ENCODE assay signal across 1 cellular context in the genomic region with DNA sequence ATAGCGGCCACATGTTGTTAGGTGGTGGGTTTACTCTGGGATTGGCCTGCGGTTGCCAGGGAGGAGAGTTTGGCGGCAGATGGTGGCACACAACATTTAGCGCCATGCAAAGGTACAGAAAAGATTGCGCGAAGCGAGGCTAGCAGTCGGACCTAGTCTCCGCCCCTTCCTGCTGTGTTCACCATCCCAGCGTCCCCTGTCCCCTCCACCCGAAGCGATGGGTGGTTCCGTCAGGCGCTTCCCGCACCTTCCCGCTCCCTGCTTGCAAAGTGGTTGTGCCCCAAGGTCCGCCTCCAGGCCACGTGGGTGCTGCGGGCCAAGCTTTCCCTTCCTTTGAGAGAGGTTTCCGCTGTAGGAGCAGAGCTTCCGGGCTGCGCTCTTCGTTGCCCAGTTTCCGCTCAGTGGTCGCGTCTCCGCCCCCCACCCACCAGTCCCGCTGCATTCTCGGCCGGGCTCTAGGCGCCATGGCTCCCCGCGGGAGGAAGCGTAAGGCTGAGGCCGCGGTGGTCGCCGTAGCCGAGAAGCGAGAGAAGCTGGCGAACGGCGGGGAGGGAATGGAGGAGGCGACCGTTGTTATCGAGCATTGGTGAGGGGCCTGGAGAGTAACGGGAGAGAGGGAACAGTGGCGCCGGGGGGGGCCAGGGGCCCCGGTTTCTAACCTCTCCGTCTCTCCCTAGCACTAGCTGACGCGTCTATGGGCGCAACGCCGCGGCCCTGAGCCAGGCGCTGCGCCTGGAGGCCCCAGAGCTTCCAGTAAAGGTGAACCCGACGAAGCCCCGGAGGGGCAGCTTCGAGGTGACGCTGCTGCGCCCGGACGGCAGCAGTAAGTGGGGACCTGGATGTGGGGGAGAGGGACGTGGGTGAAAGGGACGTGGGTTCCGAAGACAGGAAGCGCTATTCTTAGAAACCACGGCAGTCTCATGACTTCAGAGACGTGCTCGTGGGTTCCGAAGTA.
TF ChIP-seq lines count a peak whose summit lies in the region.

A gene with protein sequence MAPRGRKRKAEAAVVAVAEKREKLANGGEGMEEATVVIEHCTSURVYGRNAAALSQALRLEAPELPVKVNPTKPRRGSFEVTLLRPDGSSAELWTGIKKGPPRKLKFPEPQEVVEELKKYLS (plus strand): TSS at position 360 of the 955 bp plus-strand sequence. CDS start 105 bp downstream, at position 465.

TF ChIP-seq in K562, 482 proteins besides CTCF, POLR2A, EP300 and RAD21 (continued from another document and continues in another):
- TF ChIP-seq, protein P1, sequence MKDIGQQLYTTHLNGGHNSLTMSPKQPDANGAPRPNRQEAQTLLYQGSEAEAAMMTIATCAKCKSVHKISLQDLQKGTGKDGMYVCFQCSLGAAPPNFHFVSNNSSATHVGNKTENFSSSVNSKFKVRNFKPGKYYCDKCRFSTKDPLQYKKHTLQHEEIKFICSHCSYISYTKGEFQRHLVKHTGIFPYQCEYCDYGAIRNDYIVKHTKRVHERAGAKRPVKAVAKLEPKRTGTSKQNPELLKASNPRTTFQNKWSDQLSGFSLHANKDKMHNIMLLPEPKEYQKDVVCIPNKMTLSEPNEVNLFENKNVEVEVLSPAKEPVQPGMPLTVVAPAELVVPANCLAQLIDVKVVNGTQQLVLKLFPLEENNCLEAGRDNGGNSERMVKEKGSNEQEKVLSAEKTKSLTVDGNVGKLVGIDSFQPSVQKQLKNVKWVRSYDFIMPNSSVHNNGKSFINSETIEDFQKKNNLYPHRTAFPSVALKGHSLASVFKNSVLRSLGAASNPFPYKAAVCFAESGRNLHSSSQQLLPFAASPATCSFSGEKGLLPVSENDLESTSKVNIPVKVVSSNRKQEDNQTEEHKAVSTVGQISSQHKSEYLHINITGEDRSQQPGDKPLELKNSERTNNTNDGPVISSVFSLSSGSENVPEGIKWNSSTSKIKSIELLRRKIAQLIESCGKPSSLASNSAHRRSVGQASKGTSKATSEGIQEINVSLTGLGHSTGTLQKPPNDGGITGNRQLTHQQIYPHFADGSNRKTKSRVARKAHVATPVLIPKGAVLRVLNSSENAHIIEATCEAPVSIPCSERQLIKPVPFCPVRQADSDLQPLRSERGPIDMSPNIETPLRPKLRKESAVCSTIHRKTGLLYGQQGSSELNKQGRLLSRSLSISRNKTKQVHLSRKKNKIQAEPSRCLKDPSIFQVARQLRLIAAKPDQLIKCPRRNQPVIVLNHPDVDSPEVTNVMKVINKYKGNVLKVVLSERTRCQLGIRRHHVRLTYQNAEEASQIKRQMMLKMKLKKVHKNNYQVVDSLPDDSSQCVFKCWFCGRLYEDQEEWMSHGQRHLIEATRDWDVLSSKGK (CRISPR knock-in tag; IDR thresholded peaks at IDR 0.05) = no peak
- TF ChIP-seq, protein P2, sequence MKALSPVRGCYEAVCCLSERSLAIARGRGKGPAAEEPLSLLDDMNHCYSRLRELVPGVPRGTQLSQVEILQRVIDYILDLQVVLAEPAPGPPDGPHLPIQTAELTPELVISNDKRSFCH (CRISPR knock-in tag; IDR thresholded peaks at IDR 0.05) = no peak
- TF ChIP-seq, protein P2 (tag; IDR thresholded peaks at IDR 0.05) = peak; percentile 85
- TF ChIP-seq MCM7 (IDR thresholded peaks at IDR 0.05) (no peak), HDAC6 (IDR thresholded peaks at IDR 0.05; ENCODE audit: low read depth, low read length) (no peak), FOSL1 (tag; conservative IDR thresholded peaks at IDR 0.05) (peak; percentile 42; the same call in 1 of the 2 replicates), PML (IDR thresholded peaks at IDR 0.05; ENCODE audit: low read length) (peak; percentile 68), FOS (IDR thresholded peaks at IDR 0.05; ENCODE audit: extremely low read depth, insufficient read length) (no peak), LEF1 (IDR thresholded peaks at IDR 0.05) (peak; percentile 59; the same call in 1 of the 2 replicates), ZNF263 (CRISPR knock-in tag; IDR thresholded peaks at IDR 0.05; ENCODE audit: borderline replicate concordance) (no peak; the same call in 1 of the 2 replicates), RCOR1 (IDR thresholded peaks at IDR 0.05; ENCODE audit: borderline replicate concordance in 1 of 2, low read depth in 2 of 2, low read length in 2 of 2) (peak in 1 of 2 experiments; percentile 83; a peak in 2 of 4 replicates), IRF2 (CRISPR knock-in tag; IDR thresholded peaks at IDR 0.05) (no peak), CEBPG (CRISPR knock-in tag; IDR thresholded peaks at IDR 0.05) (peak; percentile 69; the same call in 1 of the 2 replicates), CEBPG (tag; conservative IDR thresholded peaks at IDR 0.05 in 1 of 2, IDR thresholded peaks at IDR 0.05 in 1 of 2) (no peak), NR2F6 (CRISPR knock-in tag; IDR thresholded peaks at IDR 0.05) (no peak), ZNF785 (CRISPR knock-in tag; IDR thresholded peaks at IDR 0.05) (no peak)
- TF ChIP-seq, protein P3, sequence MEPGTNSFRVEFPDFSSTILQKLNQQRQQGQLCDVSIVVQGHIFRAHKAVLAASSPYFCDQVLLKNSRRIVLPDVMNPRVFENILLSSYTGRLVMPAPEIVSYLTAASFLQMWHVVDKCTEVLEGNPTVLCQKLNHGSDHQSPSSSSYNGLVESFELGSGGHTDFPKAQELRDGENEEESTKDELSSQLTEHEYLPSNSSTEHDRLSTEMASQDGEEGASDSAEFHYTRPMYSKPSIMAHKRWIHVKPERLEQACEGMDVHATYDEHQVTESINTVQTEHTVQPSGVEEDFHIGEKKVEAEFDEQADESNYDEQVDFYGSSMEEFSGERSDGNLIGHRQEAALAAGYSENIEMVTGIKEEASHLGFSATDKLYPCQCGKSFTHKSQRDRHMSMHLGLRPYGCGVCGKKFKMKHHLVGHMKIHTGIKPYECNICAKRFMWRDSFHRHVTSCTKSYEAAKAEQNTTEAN (CRISPR knock-in tag; IDR thresholded peaks at IDR 0.05) = peak; percentile 54; the same call in 1 of the 2 replicates
- TF ChIP-seq, protein P4, sequence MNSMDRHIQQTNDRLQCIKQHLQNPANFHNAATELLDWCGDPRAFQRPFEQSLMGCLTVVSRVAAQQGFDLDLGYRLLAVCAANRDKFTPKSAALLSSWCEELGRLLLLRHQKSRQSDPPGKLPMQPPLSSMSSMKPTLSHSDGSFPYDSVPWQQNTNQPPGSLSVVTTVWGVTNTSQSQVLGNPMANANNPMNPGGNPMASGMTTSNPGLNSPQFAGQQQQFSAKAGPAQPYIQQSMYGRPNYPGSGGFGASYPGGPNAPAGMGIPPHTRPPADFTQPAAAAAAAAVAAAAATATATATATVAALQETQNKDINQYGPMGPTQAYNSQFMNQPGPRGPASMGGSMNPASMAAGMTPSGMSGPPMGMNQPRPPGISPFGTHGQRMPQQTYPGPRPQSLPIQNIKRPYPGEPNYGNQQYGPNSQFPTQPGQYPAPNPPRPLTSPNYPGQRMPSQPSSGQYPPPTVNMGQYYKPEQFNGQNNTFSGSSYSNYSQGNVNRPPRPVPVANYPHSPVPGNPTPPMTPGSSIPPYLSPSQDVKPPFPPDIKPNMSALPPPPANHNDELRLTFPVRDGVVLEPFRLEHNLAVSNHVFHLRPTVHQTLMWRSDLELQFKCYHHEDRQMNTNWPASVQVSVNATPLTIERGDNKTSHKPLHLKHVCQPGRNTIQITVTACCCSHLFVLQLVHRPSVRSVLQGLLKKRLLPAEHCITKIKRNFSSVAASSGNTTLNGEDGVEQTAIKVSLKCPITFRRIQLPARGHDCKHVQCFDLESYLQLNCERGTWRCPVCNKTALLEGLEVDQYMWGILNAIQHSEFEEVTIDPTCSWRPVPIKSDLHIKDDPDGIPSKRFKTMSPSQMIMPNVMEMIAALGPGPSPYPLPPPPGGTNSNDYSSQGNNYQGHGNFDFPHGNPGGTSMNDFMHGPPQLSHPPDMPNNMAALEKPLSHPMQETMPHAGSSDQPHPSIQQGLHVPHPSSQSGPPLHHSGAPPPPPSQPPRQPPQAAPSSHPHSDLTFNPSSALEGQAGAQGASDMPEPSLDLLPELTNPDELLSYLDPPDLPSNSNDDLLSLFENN (IDR thresholded peaks at IDR 0.05; ENCODE audit: low read depth in 2 of 2, low read length in 2 of 2) = peak in 1 of 2 experiments; percentile 67; a peak in 1 of 4 replicates
- TF ChIP-seq, protein P5, sequence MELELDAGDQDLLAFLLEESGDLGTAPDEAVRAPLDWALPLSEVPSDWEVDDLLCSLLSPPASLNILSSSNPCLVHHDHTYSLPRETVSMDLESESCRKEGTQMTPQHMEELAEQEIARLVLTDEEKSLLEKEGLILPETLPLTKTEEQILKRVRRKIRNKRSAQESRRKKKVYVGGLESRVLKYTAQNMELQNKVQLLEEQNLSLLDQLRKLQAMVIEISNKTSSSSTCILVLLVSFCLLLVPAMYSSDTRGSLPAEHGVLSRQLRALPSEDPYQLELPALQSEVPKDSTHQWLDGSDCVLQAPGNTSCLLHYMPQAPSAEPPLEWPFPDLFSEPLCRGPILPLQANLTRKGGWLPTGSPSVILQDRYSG (tag; conservative IDR thresholded peaks at IDR 0.05; ENCODE audit: low read depth) = 0 out of 2 replicates have a peak, but pooled peaks have one; percentile 25
- TF ChIP-seq, protein P6, sequence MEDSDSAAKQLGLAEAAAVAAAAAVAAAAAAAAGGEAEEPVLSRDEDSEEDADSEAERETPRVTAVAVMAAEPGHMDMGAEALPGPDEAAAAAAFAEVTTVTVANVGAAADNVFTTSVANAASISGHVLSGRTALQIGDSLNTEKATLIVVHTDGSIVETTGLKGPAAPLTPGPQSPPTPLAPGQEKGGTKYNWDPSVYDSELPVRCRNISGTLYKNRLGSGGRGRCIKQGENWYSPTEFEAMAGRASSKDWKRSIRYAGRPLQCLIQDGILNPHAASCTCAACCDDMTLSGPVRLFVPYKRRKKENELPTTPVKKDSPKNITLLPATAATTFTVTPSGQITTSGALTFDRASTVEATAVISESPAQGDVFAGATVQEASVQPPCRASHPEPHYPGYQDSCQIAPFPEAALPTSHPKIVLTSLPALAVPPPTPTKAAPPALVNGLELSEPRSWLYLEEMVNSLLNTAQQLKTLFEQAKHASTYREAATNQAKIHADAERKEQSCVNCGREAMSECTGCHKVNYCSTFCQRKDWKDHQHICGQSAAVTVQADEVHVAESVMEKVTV (CRISPR knock-in tag; IDR thresholded peaks at IDR 0.05) = peak; percentile 28; the same call in 1 of the 2 replicates
- TF ChIP-seq, protein P7, sequence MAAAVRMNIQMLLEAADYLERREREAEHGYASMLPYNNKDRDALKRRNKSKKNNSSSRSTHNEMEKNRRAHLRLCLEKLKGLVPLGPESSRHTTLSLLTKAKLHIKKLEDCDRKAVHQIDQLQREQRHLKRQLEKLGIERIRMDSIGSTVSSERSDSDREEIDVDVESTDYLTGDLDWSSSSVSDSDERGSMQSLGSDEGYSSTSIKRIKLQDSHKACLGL (CRISPR knock-in tag; IDR thresholded peaks at IDR 0.05; ENCODE audit: borderline replicate concordance, poor library complexity, severe bottlenecking) = peak; percentile 94
- TF ChIP-seq, protein P8, sequence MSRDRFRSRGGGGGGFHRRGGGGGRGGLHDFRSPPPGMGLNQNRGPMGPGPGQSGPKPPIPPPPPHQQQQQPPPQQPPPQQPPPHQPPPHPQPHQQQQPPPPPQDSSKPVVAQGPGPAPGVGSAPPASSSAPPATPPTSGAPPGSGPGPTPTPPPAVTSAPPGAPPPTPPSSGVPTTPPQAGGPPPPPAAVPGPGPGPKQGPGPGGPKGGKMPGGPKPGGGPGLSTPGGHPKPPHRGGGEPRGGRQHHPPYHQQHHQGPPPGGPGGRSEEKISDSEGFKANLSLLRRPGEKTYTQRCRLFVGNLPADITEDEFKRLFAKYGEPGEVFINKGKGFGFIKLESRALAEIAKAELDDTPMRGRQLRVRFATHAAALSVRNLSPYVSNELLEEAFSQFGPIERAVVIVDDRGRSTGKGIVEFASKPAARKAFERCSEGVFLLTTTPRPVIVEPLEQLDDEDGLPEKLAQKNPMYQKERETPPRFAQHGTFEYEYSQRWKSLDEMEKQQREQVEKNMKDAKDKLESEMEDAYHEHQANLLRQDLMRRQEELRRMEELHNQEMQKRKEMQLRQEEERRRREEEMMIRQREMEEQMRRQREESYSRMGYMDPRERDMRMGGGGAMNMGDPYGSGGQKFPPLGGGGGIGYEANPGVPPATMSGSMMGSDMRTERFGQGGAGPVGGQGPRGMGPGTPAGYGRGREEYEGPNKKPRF (IDR thresholded peaks at IDR 0.05; ENCODE audit: low read depth, low read length) = no peak
- TF ChIP-seq, protein P9, sequence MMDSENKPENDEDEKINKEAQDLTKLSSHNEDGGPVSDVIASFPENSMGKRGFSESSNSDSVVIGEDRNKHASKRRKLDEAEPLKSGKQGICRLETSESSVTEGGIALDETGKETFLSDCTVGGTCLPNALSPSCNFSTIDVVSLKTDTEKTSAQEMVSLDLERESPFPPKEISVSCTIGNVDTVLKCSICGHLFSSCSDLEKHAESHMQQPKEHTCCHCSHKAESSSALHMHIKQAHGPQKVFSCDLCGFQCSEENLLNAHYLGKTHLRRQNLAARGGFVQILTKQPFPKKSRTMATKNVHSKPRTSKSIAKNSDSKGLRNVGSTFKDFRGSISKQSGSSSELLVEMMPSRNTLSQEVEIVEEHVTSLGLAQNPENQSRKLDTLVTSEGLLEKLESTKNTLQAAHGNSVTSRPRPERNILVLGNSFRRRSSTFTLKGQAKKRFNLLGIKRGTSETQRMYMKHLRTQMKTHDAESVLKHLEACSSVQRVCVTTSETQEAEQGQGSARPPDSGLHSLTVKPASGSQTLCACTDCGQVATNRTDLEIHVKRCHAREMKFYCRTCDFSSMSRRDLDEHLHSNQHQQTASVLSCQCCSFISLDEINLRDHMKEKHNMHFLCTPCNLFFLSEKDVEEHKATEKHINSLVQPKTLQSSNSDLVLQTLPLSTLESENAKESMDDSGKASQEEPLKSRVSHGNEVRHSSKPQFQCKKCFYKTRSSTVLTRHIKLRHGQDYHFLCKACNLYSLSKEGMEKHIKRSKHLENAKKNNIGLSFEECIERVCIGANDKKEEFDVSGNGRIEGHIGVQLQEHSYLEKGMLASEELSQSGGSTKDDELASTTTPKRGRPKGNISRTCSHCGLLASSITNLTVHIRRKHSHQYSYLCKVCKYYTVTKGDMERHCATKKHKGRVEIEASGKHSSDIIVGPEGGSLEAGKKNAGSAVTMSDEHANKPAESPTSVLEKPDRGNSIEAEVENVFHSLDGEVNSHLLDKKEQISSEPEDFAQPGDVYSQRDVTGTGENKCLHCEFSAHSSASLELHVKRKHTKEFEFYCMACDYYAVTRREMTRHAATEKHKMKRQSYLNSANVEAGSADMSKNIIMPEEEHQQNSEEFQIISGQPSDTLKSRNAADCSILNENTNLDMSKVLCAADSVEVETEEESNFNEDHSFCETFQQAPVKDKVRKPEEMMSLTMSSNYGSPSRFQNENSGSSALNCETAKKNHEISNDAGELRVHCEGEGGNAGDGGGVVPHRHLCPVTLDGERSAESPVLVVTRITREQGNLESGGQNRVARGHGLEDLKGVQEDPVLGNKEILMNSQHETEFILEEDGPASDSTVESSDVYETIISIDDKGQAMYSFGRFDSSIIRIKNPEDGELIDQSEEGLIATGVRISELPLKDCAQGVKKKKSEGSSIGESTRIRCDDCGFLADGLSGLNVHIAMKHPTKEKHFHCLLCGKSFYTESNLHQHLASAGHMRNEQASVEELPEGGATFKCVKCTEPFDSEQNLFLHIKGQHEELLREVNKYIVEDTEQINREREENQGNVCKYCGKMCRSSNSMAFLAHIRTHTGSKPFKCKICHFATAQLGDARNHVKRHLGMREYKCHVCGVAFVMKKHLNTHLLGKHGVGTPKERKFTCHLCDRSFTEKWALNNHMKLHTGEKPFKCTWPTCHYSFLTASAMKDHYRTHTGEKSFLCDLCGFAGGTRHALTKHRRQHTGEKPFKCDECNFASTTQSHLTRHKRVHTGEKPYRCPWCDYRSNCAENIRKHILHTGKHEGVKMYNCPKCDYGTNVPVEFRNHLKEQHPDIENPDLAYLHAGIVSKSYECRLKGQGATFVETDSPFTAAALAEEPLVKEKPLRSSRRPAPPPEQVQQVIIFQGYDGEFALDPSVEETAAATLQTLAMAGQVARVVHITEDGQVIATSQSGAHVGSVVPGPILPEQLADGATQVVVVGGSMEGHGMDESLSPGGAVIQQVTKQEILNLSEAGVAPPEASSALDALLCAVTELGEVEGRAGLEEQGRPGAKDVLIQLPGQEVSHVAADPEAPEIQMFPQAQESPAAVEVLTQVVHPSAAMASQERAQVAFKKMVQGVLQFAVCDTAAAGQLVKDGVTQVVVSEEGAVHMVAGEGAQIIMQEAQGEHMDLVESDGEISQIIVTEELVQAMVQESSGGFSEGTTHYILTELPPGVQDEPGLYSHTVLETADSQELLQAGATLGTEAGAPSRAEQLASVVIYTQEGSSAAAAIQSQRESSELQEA (IDR thresholded peaks at IDR 0.05; ENCODE audit: low read depth) = no peak
